19 cellular contexts compared by ENCODE assay signal in the genomic region with DNA sequence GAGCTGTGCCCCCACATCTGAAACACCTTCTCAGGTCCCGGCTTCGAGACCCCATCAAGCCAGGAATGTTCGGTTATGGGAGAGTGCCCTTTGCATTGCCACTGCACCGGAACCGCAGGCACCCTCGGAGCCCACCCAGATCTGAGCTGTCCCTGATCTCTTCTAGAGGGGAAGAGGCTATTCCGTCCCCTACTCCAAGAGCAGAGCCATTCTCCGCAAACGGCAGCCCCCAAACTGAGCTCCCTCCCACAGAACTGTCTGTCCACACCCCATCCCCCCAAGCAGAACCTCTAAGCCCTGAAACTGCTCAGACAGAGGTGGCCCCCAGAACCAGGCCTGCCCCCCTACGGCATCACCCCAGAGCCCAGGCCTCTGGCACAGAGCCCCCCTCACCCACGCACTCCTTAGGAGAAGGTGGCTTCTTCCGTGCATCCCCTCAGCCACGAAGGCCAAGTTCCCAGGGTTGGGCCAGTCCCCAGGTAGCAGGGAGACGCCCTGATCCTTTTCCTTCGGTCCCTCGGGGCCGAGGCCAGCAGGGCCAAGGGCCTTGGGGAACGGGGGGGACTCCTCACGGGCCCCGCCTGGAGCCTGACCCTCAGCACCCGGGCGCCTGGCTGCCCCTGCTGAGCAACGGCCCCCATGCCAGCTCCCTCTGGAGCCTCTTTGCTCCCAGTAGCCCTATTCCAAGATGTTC. TPM values are rescaled to one million over a fixed set of nuclear protein-coding genes. Genes with fewer than 3 reads are reported as not detected.
A peak's percentile ranks its signal among the peaks of the same experiment; 100 is the strongest.
DNase-seq lines count a peak whose midpoint lies in the region; ATAC-seq and TF ChIP-seq lines count a peak whose summit lies in the region.
"Had no signal": no experiment of that assay in that cellular context is flagged by ENCODE, and none has a peak within 500 bp of the region (broad histone marks: within the 10 kb centered on the region; RNA-seq: fewer than 3 reads in every experiment).

No MANE protein-coding gene starts in this region.

- 98% methylated on average over 15 of the region's 23 CpGs for WGBS in hepatocyte (ENCODE audit: low lambda C conversion rate, missing lambda C conversion rate)
- 97% methylated on average over 20 of the region's 23 CpGs for WGBS in smooth muscle cell (ENCODE audit: low lambda C conversion rate)

- no peaks in the 10 kb centered on the region for H3K9me2 ChIP-seq in hepatocyte (replicated peaks; ENCODE audit: insufficient read depth)

- H3K4me3 ChIP-seq in BLaER1 (no peak overlapping the region), NT2/D1 (ENCODE audit: insufficient read length, low read depth) (no peak overlapping the region), hepatocyte (no peak overlapping the region), smooth muscle cell (no peak overlapping the region)
- H3K4me3 ChIP-seq: GM23338 had no signal

- TF ChIP-seq CTCF in hepatocyte (IDR thresholded peaks at IDR 0.05; ENCODE audit: poor library complexity) (no peak), smooth muscle cell (IDR thresholded peaks at IDR 0.05; ENCODE audit: borderline replicate concordance, insufficient read depth, poor library complexity, severe bottlenecking) (no peak)

- H3K79me2 ChIP-seq in hepatocyte (peaks cover 6% of the 10 kb centered on the region), smooth muscle cell (ENCODE audit: low read depth) (no peaks in the 10 kb centered on the region)

- H3K36me3 ChIP-seq in BLaER1 (no peaks in the 10 kb centered on the region), NT2/D1 (ENCODE audit: insufficient read depth, insufficient read length, low read length) (peaks cover 67% of the 10 kb centered on the region), hepatocyte (replicated peaks; ENCODE audit: insufficient read depth, low read depth) (no peaks in the 10 kb centered on the region), smooth muscle cell (ENCODE audit: low read depth) (no peaks in the 10 kb centered on the region)

- H4K20me1 ChIP-seq in BLaER1 (0 out of 2 replicates have a peak, but pooled peaks cover 4% of the 10 kb centered on the region), hepatocyte (ENCODE audit: insufficient read depth, poor library complexity, severe bottlenecking) (no peaks in the 10 kb centered on the region), smooth muscle cell (ENCODE audit: low read depth) (no peaks in the 10 kb centered on the region)

- H3K9me3 ChIP-seq in BLaER1 (no peaks in the 10 kb centered on the region), NT2/D1 (ENCODE audit: insufficient read depth, low read length) (no peaks in the 10 kb centered on the region), hepatocyte (ENCODE audit: low read depth) (no peaks in the 10 kb centered on the region), smooth muscle cell (replicated peaks; ENCODE audit: low read depth) (no peaks in the 10 kb centered on the region)

- H3K9ac ChIP-seq in BLaER1 (no peak overlapping the region), NT2/D1 (ENCODE audit: insufficient read length, low read depth) (peak overlapping the region; percentile 32), smooth muscle cell (ENCODE audit: low read depth) (no peak overlapping the region)

- peak overlapping the region; percentile 26; the same call in 1 of the 2 replicates for H3K27ac ChIP-seq in BLaER1
- peak overlapping the region; percentile 82 for H3K27ac ChIP-seq in hepatocyte
- peak overlapping the region; percentile 83 for H3K27ac ChIP-seq in smooth muscle cell (ENCODE audit: low read depth)

- H3K27me3 ChIP-seq in BLaER1 (peaks cover 8% of the 10 kb centered on the region; the same call in 1 of the 2 replicates), NT2/D1 (ENCODE audit: insufficient read depth, insufficient read length) (no peaks in the 10 kb centered on the region), hepatocyte (no peaks in the 10 kb centered on the region), smooth muscle cell (ENCODE audit: low read depth) (no peaks in the 10 kb centered on the region)

- no peak for DNase-seq in NT2/D1 (ENCODE audit: low read depth, low spot score)
- no peak for DNase-seq in hepatocyte (ENCODE audit: low spot score)
- DNase-seq in smooth muscle cell (lab: John Stamatoyannopoulos, UW; ENCODE audit: unreplicated experiment), result no peak
- no peak for DNase-seq in T-helper 2 cell
- DNase-seq in ecto neural progenitor cell (ENCODE audit: low spot score), result no peak
- DNase-seq: activated CD8-positive, alpha-beta memory T cell treated with anti-CD3 and anti-CD28 coated beads, Interleukin-2, amount 50 U/mL, for 4 hours; activated naive CD4-positive, alpha-beta T cell treated with Interleukin-2 at 50 U/mL for 16 hours; NCI-H1930; NCI-H524; stimulated activated CD4-positive, alpha-beta T cell treated with anti-CD3 and anti-CD28 coated beads, Interleukin-4, amount 100 ng/mL, for 1 hour; SW 1271 had no signal

- H2AFZ ChIP-seq in hepatocyte (no peak overlapping the region), smooth muscle cell (ENCODE audit: low read depth) (no peak overlapping the region)
- H2AFZ ChIP-seq: GM23338 had no signal

- peak overlapping the region; percentile 77; the same call in 1 of the 2 replicates for H3K4me2 ChIP-seq in BLaER1
- no peak overlapping the region for H3K4me2 ChIP-seq in hepatocyte
- no peak overlapping the region for H3K4me2 ChIP-seq in smooth muscle cell
- H3K4me2 ChIP-seq: GM23338 had no signal

- H3F3A ChIP-seq in smooth muscle cell (ENCODE audit: low read depth), result peaks cover 29% of the 10 kb centered on the region

- ATAC-seq in GM19328 (IDR thresholded peaks at IDR 0.05; ENCODE audit: unreplicated experiment), result no peak
- ATAC-seq in GM21825 (IDR thresholded peaks at IDR 0.05; ENCODE audit: unreplicated experiment), result no peak
- ATAC-seq: GM23338; naive thymus-derived CD8-positive, alpha-beta T cell; Panc1 had no signal

- peaks cover 36% of the 10 kb centered on the region for H3K4me1 ChIP-seq in BLaER1
- peaks cover 33% of the 10 kb centered on the region for H3K4me1 ChIP-seq in NT2/D1 (ENCODE audit: insufficient read depth, insufficient read length)
- H3K4me1 ChIP-seq in hepatocyte (ENCODE audit: insufficient read depth), result peaks cover 23% of the 10 kb centered on the region
- H3K4me1 ChIP-seq in smooth muscle cell (ENCODE audit: low read depth), result peaks cover 7% of the 10 kb centered on the region

RNA-seq across cellular contexts. Expression of a gene that starts 4.3 kb away (rescaled TPM):
- 3.7 and 8.1 TPM in 2 replicates for total RNA-seq in hepatocyte
- 19.7 and 28.0 TPM in 2 replicates for polyA plus RNA-seq in hepatocyte
- total RNA-seq in smooth muscle cell, result 2.4 and 6.4 TPM in 2 replicates
- polyA plus RNA-seq in smooth muscle cell, result 8.4 and 20.8 TPM in 2 replicates

RNA-seq across cellular contexts. Expression of a gene that starts 25.9 kb away (rescaled TPM):
- total RNA-seq in hepatocyte (302 and 388 TPM in 2 replicates), smooth muscle cell (519 and 630 TPM in 2 replicates)
- polyA plus RNA-seq in hepatocyte (150 and 181 TPM in 2 replicates), smooth muscle cell (224 and 247 TPM in 2 replicates)

RNA-seq across cellular contexts. Expression of a gene that starts 38.0 kb away (rescaled TPM):
- total RNA-seq in hepatocyte (not detected in 2 replicates), smooth muscle cell (not detected in 2 replicates)
- polyA plus RNA-seq in hepatocyte (0.39 TPM in 1 of 2 replicates, not detected in the other), smooth muscle cell (0.62 and 1.2 TPM in 2 replicates)
- total RNA-seq: GM23338, LHCN-M2 had no signal
- polyA plus RNA-seq: right cardiac atrium had no signal

RNA-seq across cellular contexts. Expression of a gene that starts 45.6 kb away (rescaled TPM):
- total RNA-seq in hepatocyte, result 1.0 and 3.0 TPM in 2 replicates
- 7.1 and 8.8 TPM in 2 replicates for polyA plus RNA-seq in hepatocyte
- 14.6 and 19.0 TPM in 2 replicates for total RNA-seq in smooth muscle cell
- 32.0 and 36.1 TPM in 2 replicates for polyA plus RNA-seq in smooth muscle cell

Comparison
In these comparisons a context has a peak if more than half of its experiments do, and no peak if none do; other contexts are left out.
1. H3K27ac ChIP-seq: peak in every context shown above with its lines; median percentile 83 in smooth muscle cell; 82 in hepatocyte; 26 in BLaER1.